ENCODE assay signal across 1 cellular context in genomic region chr10:22017283-22018020, GRCh38.
TF ChIP-seq lines count a peak whose summit lies in the region.

No MANE protein-coding gene starts in this region.

TF ChIP-seq in HepG2, 621 proteins besides CTCF, POLR2A, EP300 and RAD21 (continued from another document):
- TF ChIP-seq ZNF784 (CRISPR knock-in tag; IDR thresholded peaks at IDR 0.05; ENCODE audit: borderline replicate concordance) (no peak), SUZ12 (IDR thresholded peaks at IDR 0.05; ENCODE audit: low read depth, low read length) (no peak), ATF3 (CRISPR knock-in tag; IDR thresholded peaks at IDR 0.05) (no peak), ZNF569 (CRISPR knock-in tag; IDR thresholded peaks at IDR 0.05; ENCODE audit: borderline replicate concordance) (no peak), ZNF20 (CRISPR knock-in tag; IDR thresholded peaks at IDR 0.05) (no peak), ATF2 (CRISPR knock-in tag; IDR thresholded peaks at IDR 0.05) (no peak), ZNF343 (CRISPR knock-in tag; IDR thresholded peaks at IDR 0.05) (no peak), E2F2 (CRISPR knock-in tag; IDR thresholded peaks at IDR 0.05; ENCODE audit: borderline replicate concordance) (no peak), ZNF354B (CRISPR knock-in tag; IDR thresholded peaks at IDR 0.05) (no peak), ZNF335 (CRISPR knock-in tag; IDR thresholded peaks at IDR 0.05) (no peak), DBP (CRISPR knock-in tag; IDR thresholded peaks at IDR 0.05; ENCODE audit: not compliant biosample characterization) (no peak), ATRX (CRISPR knock-in tag; IDR thresholded peaks at IDR 0.05; ENCODE audit: borderline replicate concordance) (no peak), NRL (CRISPR knock-in tag; IDR thresholded peaks at IDR 0.05; ENCODE audit: borderline replicate concordance) (no peak), TCF12 (IDR thresholded peaks at IDR 0.05) (no peak), TCF12 (CRISPR knock-in tag; IDR thresholded peaks at IDR 0.05) (no peak)
